In genomic region chr17:41690497-41690896, GRCh38 we compare ENCODE assay signal across 8 cellular contexts. TPM values are rescaled to one million over a fixed set of nuclear protein-coding genes. Genes with fewer than 3 reads are reported as not detected.
DNase-seq lines count a peak whose midpoint lies in the region; ATAC-seq and TF ChIP-seq lines count a peak whose summit lies in the region.

No MANE protein-coding gene starts in this region.

- H3K4me3 Mint-ChIP-seq in activated T-cell treated with anti-CD3 and anti-CD28 coated beads, Interleukin-2, amount 50 U/mL, for 4 hours: peak overlapping the region; percentile 96

- peaks cover 13 to 34% of the 10 kb centered on the region in 2 donors for H3K4me1 ChIP-seq in adrenal gland (replicated peaks in 1 of 2)
- peaks cover 18 to 45% of the 10 kb centered on the region in 2 donors for H3K4me1 ChIP-seq in left lung
- H3K4me1 ChIP-seq in thyroid gland: peaks cover 22 to 31% of the 10 kb centered on the region in 2 donors

- H3K4me3 ChIP-seq in adrenal gland (peak overlapping the region in 1 of 4 donors; percentile 97), left lung (peak overlapping the region; percentile 78 to 80), thyroid gland (replicated peaks in 1 of 3) (peak overlapping the region in 1 of 3 donors; percentile 99)

- no peaks in the 10 kb centered on the region for H3K27me3 Mint-ChIP-seq in activated T-cell treated with anti-CD3 and anti-CD28 coated beads, Interleukin-2, amount 50 U/mL, for 4 hours (ENCODE audit: low read depth)

- 59 to 70% (median 59%) methylated on average over 2 of the region's 2 CpGs for WGBS in adrenal gland, 4 donors
- WGBS in thyroid gland, 2 donors: 72 to 80% methylated on average over 2 of the region's 2 CpGs

- H3K36me3 Mint-ChIP-seq in activated T-cell treated with anti-CD3 and anti-CD28 coated beads, Interleukin-2, amount 50 U/mL, for 4 hours (ENCODE audit: insufficient read depth): peaks cover 41% of the 10 kb centered on the region

- TF ChIP-seq POLR2A in adrenal gland (IDR thresholded peaks at IDR 0.05): no peak
- TF ChIP-seq POLR2A in thyroid gland (IDR thresholded peaks at IDR 0.05): no peak

- no peaks in the 10 kb centered on the region for H3K27me3 ChIP-seq in adrenal gland
- no peaks in the 10 kb centered on the region for H3K27me3 ChIP-seq in left lung
- no peaks in the 10 kb centered on the region for H3K27me3 ChIP-seq in thyroid gland

- H3K4me1 Mint-ChIP-seq in activated T-cell treated with anti-CD3 and anti-CD28 coated beads, Interleukin-2, amount 50 U/mL, for 4 hours (ENCODE audit: low read depth): peaks cover 32% of the 10 kb centered on the region

- TF ChIP-seq CTCF in adrenal gland (IDR thresholded peaks at IDR 0.05) (no peak), left lung (IDR thresholded peaks at IDR 0.05) (no peak), thyroid gland (IDR thresholded peaks at IDR 0.05) (no peak)

- H3K27ac ChIP-seq in adrenal gland (peak overlapping the region in 4 of 5 donors; percentile 100), left lung (peak overlapping the region; percentile 100), thyroid gland (peak overlapping the region in 2 of 3 donors; percentile 100)

- H3K36me3 ChIP-seq in adrenal gland (replicated peaks in 1 of 2): peaks cover 0 to 58% of the 10 kb centered on the region in 2 donors
- peaks cover 17 to 62% of the 10 kb centered on the region in 2 donors for H3K36me3 ChIP-seq in left lung
- peaks cover 45 to 60% of the 10 kb centered on the region in 2 donors for H3K36me3 ChIP-seq in thyroid gland

- intact Hi-C loops in adrenal gland (cut with DNase I) (no loop called here), left lung (cut with DNase I) (no loop called here), thyroid gland (cut with DNase I) (no loop called here)

- no peak for DNase-seq in activated T-cell treated with anti-CD3 and anti-CD28 coated beads, Interleukin-2, amount 50 U/mL, for 4 hours
- DNase-seq in activated T-cell treated with anti-CD3 and anti-CD28 coated beads for 4 hours (no peak), adrenal gland (no peak), left lung (no peak), thyroid gland (no peak), EL (no peak), nucleus accumbens (lab: John Stamatoyannopoulos, UW) (no peak), Kasumi-1 (lab: John Stamatoyannopoulos, UW) (no peak)

- ATAC-seq in activated T-cell treated with anti-CD3 and anti-CD28 coated beads, Interleukin-2, amount 50 U/mL, for 4 hours: no peak
- ATAC-seq in left lung: no peak

- H3K9me3 ChIP-seq in adrenal gland (replicated peaks in 1 of 3) (no peaks in the 10 kb centered on the region), left lung (no peaks in the 10 kb centered on the region), thyroid gland (no peaks in the 10 kb centered on the region)

- H3K9me3 Mint-ChIP-seq in activated T-cell treated with anti-CD3 and anti-CD28 coated beads, Interleukin-2, amount 50 U/mL, for 4 hours: no peaks in the 10 kb centered on the region

RNA-seq across cellular contexts. Expression of gene EIF1, which starts 1.8 kb away (rescaled TPM):
- 1,000 to 10,000 TPM; 1,373 to 1,742 (median 1,506) TPM for total RNA-seq in activated T-cell treated with anti-CD3 and anti-CD28 coated beads, Interleukin-2, amount 50 U/mL, for 4 hours
- total RNA-seq in adrenal gland (1,000 to 10,000 TPM in 1 of 8 donors, 100 to 1,000 TPM in 7; 105 to 1,189 (median 484) TPM), left lung (100 to 1,000 TPM; 728 to 773 TPM), thyroid gland (100 to 1,000 TPM; 119 to 171 (median 145) TPM)
- 1,000 to 10,000 TPM in 1 of 3 donors, 100 to 1,000 TPM in 2; 269 to 1,002 (median 614) TPM for polyA plus RNA-seq in adrenal gland

RNA-seq across cellular contexts. Expression of gene GAST, which starts 21.6 kb away (rescaled TPM):
- not detected for total RNA-seq in activated T-cell treated with anti-CD3 and anti-CD28 coated beads, Interleukin-2, amount 50 U/mL, for 4 hours
- not detected for total RNA-seq in adrenal gland
- polyA plus RNA-seq in adrenal gland: not detected
- not detected for total RNA-seq in left lung
- total RNA-seq in thyroid gland: not detected

RNA-seq across cellular contexts. Expression of gene HAP1, which starts 43.9 kb away (rescaled TPM):
- total RNA-seq in activated T-cell treated with anti-CD3 and anti-CD28 coated beads, Interleukin-2, amount 50 U/mL, for 4 hours: under 1 TPM in 1 of 3 donors, not detected in 2; 0.18 TPM
- total RNA-seq in adrenal gland (1 to 10 TPM in 3 of 8 donors, under 1 TPM in 4, not detected in 1; 0.31 to 2.8 (median 0.65) TPM), left lung (under 1 TPM; 0.16 to 0.32 TPM), thyroid gland (10 to 100 TPM in 1 of 4 donors, 1 to 10 TPM in 2, under 1 TPM in 1; 0.94 to 12.7 (median 1.9) TPM)
- 1 to 10 TPM in 1 of 3 donors, under 1 TPM in 2; 0.26 to 2.8 (median 0.91) TPM for polyA plus RNA-seq in adrenal gland
